19 cellular contexts compared by ENCODE assay signal in genomic region chr9:112015149-112015548, GRCh38.
A peak's percentile ranks its signal among the peaks of the same experiment; 100 is the strongest.
DNase-seq lines count a peak whose midpoint lies in the region; ATAC-seq, FAIRE-seq and TF ChIP-seq lines count a peak whose summit lies in the region.
"Had no signal": no experiment of that assay in that cellular context is flagged by ENCODE, and none has a peak within 500 bp of the region (broad histone marks: within the 10 kb centered on the region; RNA-seq: fewer than 3 reads in every experiment).

No MANE protein-coding gene starts in this region.

- intact Hi-C loops in Panc1 (cut with micrococcal nuclease; ENCODE audit: unreplicated experiment) (no loop called here), Right ventricle myocardium superior (cut with DNase I) (no loop called here)

- H3K27me3 ChIP-seq in Panc1 (ENCODE audit: control insufficient read depth, insufficient read depth, low read length) (no peaks in the 10 kb centered on the region), MM.1S (replicated peaks; ENCODE audit: insufficient read depth, low read length) (no peaks in the 10 kb centered on the region)

- H3K36me3 ChIP-seq in Panc1 (ENCODE audit: control insufficient read depth, insufficient read depth, low read length), result no peaks in the 10 kb centered on the region
- no peaks in the 10 kb centered on the region for H3K36me3 ChIP-seq in MM.1S (replicated peaks; ENCODE audit: insufficient read depth, low read length)

- H4K20me1 ChIP-seq in MM.1S (ENCODE audit: insufficient read depth, low read length), result no peaks in the 10 kb centered on the region

- H3K27me3 Mint-ChIP-seq in memory B cell, result no peaks in the 10 kb centered on the region
- H3K27me3 Mint-ChIP-seq: CD4-positive, alpha-beta T cell had no signal

- TF ChIP-seq EP300 in A549 (IDR thresholded peaks at IDR 0.05), result no peak

- no TSS peak for BruUV-seq in Panc1 (replicated peaks; lab: Mats Ljungman, UMichigan)

- TF ChIP-seq POLR2A in A549 (IDR thresholded peaks at IDR 0.05; ENCODE audit: low read length), result no peak

- H3K4me3 ChIP-seq in A549, result no peak overlapping the region
- no peak overlapping the region for H3K4me3 ChIP-seq in Panc1 (ENCODE audit: low read depth in 2 of 2, low read length in 2 of 2)
- H3K4me3 ChIP-seq in MM.1S (ENCODE audit: low read length), result no peak overlapping the region

- peak overlapping the region; percentile 82 for H3K27ac Mint-ChIP-seq in memory B cell
- H3K27ac Mint-ChIP-seq: CD4-positive, alpha-beta T cell had no signal

- no peak for ATAC-seq in A549
- ATAC-seq in GM19463 (IDR thresholded peaks at IDR 0.05; ENCODE audit: unreplicated experiment), result peak; percentile 27
- ATAC-seq in Panc1, result no peak
- ATAC-seq in memory B cell (ENCODE audit: low read depth), result no peak
- ATAC-seq in GM21825 (IDR thresholded peaks at IDR 0.05; ENCODE audit: unreplicated experiment), result no peak
- ATAC-seq in Right ventricle myocardium superior (ENCODE audit: poor library complexity), result no peak

- H3K9me3 ChIP-seq in A549, result no peaks in the 10 kb centered on the region
- no peaks in the 10 kb centered on the region; the same call in 1 of the 2 replicates for H3K9me3 ChIP-seq in Panc1 (ENCODE audit: control insufficient read depth, insufficient read depth, low read depth, low read length)
- no peaks in the 10 kb centered on the region for H3K9me3 ChIP-seq in MM.1S (replicated peaks; ENCODE audit: insufficient read depth, low read length)

- no peak overlapping the region for H3K4me2 ChIP-seq in A549
- H3K4me2 ChIP-seq in MM.1S (ENCODE audit: low read depth, low read length), result no peak overlapping the region

- H3K27ac ChIP-seq in A549, result peak overlapping the region; percentile 91; a peak in 4 of 6 replicates
- H3K27ac ChIP-seq in Panc1 (ENCODE audit: low read length), result peak overlapping the region; percentile 99; the same call in 1 of the 2 replicates
- H3K27ac ChIP-seq in MM.1S (ENCODE audit: low read length), result no peak overlapping the region
- H3K27ac ChIP-seq: 22Rv1 had no signal

- TF ChIP-seq RAD21 in A549 (conservative IDR thresholded peaks at IDR 0.05 in 1 of 2, IDR thresholded peaks at IDR 0.05 in 1 of 2), result no peak

- peaks cover 14% of the 10 kb centered on the region for H3F3A ChIP-seq in MM.1S (ENCODE audit: insufficient read depth, low read length)

- TF ChIP-seq CTCF in A549 (IDR thresholded peaks at IDR 0.05) (no peak), Panc1 (IDR thresholded peaks at IDR 0.05) (no peak), MM.1S (IDR thresholded peaks at IDR 0.05; ENCODE audit: low read length) (no peak)

- no peak overlapping the region for H3K9ac ChIP-seq in MM.1S (ENCODE audit: low read length)

- POLR2A ChIA-PET in A549 (lab: Yijun Ruan, JAX) (interaction anchor here (1.7 kb wide), 1 partner anchor 119 kb away, joined by 5 read pairs; the partner anchor contains the start of gene UGCG), Panc1 (lab: Charles Lee) (no interaction called here)

- no peak overlapping the region for H3K4me3 Mint-ChIP-seq in memory B cell
- H3K4me3 Mint-ChIP-seq: CD4-positive, alpha-beta T cell had no signal

- H3K79me2 ChIP-seq in MM.1S (ENCODE audit: low read length), result no peaks in the 10 kb centered on the region

- H3K4me1 Mint-ChIP-seq in memory B cell, result peaks cover 27% of the 10 kb centered on the region

- no peak for FAIRE-seq in A549 (lab: Jason Lieb, UNC)

- no peaks in the 10 kb centered on the region for H3K36me3 Mint-ChIP-seq in memory B cell

- CTCF ChIA-PET in A549 (lab: Yijun Ruan, JAX), result no interaction called here
- CTCF ChIA-PET in Panc1 (lab: Charles Lee), result no interaction called here

- 90% methylated on average over 4 of the region's 4 CpGs for WGBS in A549 (ENCODE audit: missing lambda C conversion rate)

- H3K9me2 ChIP-seq in MM.1S (replicated peaks; ENCODE audit: insufficient read depth, low read length), result no peaks in the 10 kb centered on the region

- in situ Hi-C loops in Panc1 (cut with HindIII; ENCODE audit: low pct_unique_long_range_greater_than_20kb, low sequenced_read_pairs), result no loop called here

- H3K4me1 ChIP-seq in A549 (peaks cover 43% of the 10 kb centered on the region), Panc1 (ENCODE audit: control insufficient read depth, insufficient read depth, low read length) (peaks cover 26% of the 10 kb centered on the region), MM.1S (ENCODE audit: low read length) (peaks cover 22% of the 10 kb centered on the region)

- DNase-seq in A549 (ENCODE audit: low read depth in 1 of 2, low spot score in 1 of 2) (no peak), Panc1 (ENCODE audit: low read depth, low spot score) (no peak), memory B cell (ENCODE audit: low spot score in 2 of 2) (no peak), Right ventricle myocardium superior (no peak), NCI-H446 treated with DMSO at 0.1 percent for 48 hours (lab: John Stamatoyannopoulos, UW) (no peak), MM.1S (no peak)
- DNase-seq: CD4-positive, alpha-beta T cell; DMS53; GOT3; NCI-H1105; NCI-H2081; NCI-H2171 treated with DMSO at 0.1 percent for 48 hours; NCI-H446; NK-92 treated with Interleukin-12 subunit alpha and Interleukin-12 subunit beta, amount 100 ng/mL, for 24 hours; OCI-M1; SIG-M5 had no signal

- H2AFZ ChIP-seq in MM.1S (ENCODE audit: low read length), result no peak overlapping the region

- no peaks in the 10 kb centered on the region for H3K9me3 Mint-ChIP-seq in memory B cell
- H3K9me3 Mint-ChIP-seq: CD4-positive, alpha-beta T cell had no signal

TF ChIP-seq in A549, 52 proteins besides CTCF, POLR2A, EP300 and RAD21:
- TF ChIP-seq EHMT2 (IDR thresholded peaks at IDR 0.05; ENCODE audit: low read depth) (no peak), RCOR1 (IDR thresholded peaks at IDR 0.05; ENCODE audit: low read depth, low read length) (no peak), JUNB (IDR thresholded peaks at IDR 0.05) (no peak), HMGXB4 (CRISPR knock-in tag; IDR thresholded peaks at IDR 0.05; ENCODE audit: borderline replicate concordance) (no peak), TP53 (CRISPR knock-in tag; IDR thresholded peaks at IDR 0.05) (no peak), HEYL (CRISPR knock-in tag; IDR thresholded peaks at IDR 0.05) (no peak), BHLHE40 (IDR thresholded peaks at IDR 0.05; ENCODE audit: low read depth, low read length) (no peak), POLR2AphosphoS2 (conservative IDR thresholded peaks at IDR 0.05; ENCODE audit: low read length) (no peak), HOXB13 (CRISPR knock-in tag; IDR thresholded peaks at IDR 0.05; ENCODE audit: low read depth) (no peak), ZNF302 (CRISPR knock-in tag; IDR thresholded peaks at IDR 0.05) (no peak), RARB (CRISPR knock-in tag; IDR thresholded peaks at IDR 0.05) (no peak), KDM1A (IDR thresholded peaks at IDR 0.05; ENCODE audit: low read depth) (no peak), ZSCAN20 (CRISPR knock-in tag; IDR thresholded peaks at IDR 0.05) (no peak), REST (IDR thresholded peaks at IDR 0.05) (no peak), ZC3H11A (IDR thresholded peaks at IDR 0.05) (no peak), CBX2 (IDR thresholded peaks at IDR 0.05; ENCODE audit: borderline replicate concordance, low read depth) (no peak), CHD4 (IDR thresholded peaks at IDR 0.05; ENCODE audit: borderline replicate concordance) (no peak)
- TF ChIP-seq, protein P1, sequence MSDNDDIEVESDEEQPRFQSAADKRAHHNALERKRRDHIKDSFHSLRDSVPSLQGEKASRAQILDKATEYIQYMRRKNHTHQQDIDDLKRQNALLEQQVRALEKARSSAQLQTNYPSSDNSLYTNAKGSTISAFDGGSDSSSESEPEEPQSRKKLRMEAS (IDR thresholded peaks at IDR 0.05), result no peak
